1 cellular context compared by ENCODE assay signal in genomic region chr2:121809607-121810006, GRCh38.
TF ChIP-seq lines count a peak whose summit lies in the region.

No MANE protein-coding gene starts in this region.

TF ChIP-seq in HepG2, 621 proteins besides CTCF, POLR2A, EP300 and RAD21 (continues in another document):
- no peak for TF ChIP-seq GMEB1 (CRISPR knock-in tag; IDR thresholded peaks at IDR 0.05; ENCODE audit: borderline replicate concordance)
- peak; percentile 95 for TF ChIP-seq TFAP4 (IDR thresholded peaks at IDR 0.05; ENCODE audit: borderline replicate concordance, low read depth)
- TF ChIP-seq ARNTL (CRISPR knock-in tag; IDR thresholded peaks at IDR 0.05), result 0 out of 2 replicates have a peak, but pooled peaks have one; percentile 38
- no peak for TF ChIP-seq ZNF614 (CRISPR knock-in tag; IDR thresholded peaks at IDR 0.05; ENCODE audit: borderline replicate concordance)
- TF ChIP-seq TGIF2 (CRISPR knock-in tag; IDR thresholded peaks at IDR 0.05), result 0 out of 2 replicates have a peak, but pooled peaks have one; percentile 41
- TF ChIP-seq REST (IDR thresholded peaks at IDR 0.05; ENCODE audit: borderline replicate concordance in 1 of 2, low read depth in 1 of 2, low read length in 2 of 2), result 0 out of 4 replicates have a peak, but pooled peaks of 1 of the 2 experiments have one; percentile 62
- 0 out of 2 replicates have a peak, but pooled peaks have one; percentile 32 for TF ChIP-seq ZBTB34 (CRISPR knock-in tag; IDR thresholded peaks at IDR 0.05)
- TF ChIP-seq FOSL2 (CRISPR knock-in tag; IDR thresholded peaks at IDR 0.05), result peak; percentile 45
- TF ChIP-seq STAT5B (CRISPR knock-in tag; IDR thresholded peaks at IDR 0.05), result no peak
- TF ChIP-seq ZNF589 (CRISPR knock-in tag; conservative IDR thresholded peaks at IDR 0.05), result no peak
- peak; percentile 62; the same call in 1 of the 3 replicates for TF ChIP-seq MXI1 (IDR thresholded peaks at IDR 0.05; ENCODE audit: borderline replicate concordance, low read depth, low read length)
- TF ChIP-seq TARDBP (CRISPR knock-in tag; IDR thresholded peaks at IDR 0.05), result no peak
- no peak for TF ChIP-seq FOXJ3 (CRISPR knock-in tag; IDR thresholded peaks at IDR 0.05; ENCODE audit: borderline replicate concordance)
- TF ChIP-seq RXRA (CRISPR knock-in tag; IDR thresholded peaks at IDR 0.05), result peak; percentile 51; the same call in 1 of the 2 replicates
- TF ChIP-seq ZGPAT (CRISPR knock-in tag; IDR thresholded peaks at IDR 0.05), result 0 out of 2 replicates have a peak, but pooled peaks have one; percentile 33
- TF ChIP-seq ZNF891 (CRISPR knock-in tag; IDR thresholded peaks at IDR 0.05), result no peak
- no peak for TF ChIP-seq MED8 (CRISPR knock-in tag; IDR thresholded peaks at IDR 0.05; ENCODE audit: insufficient replicate concordance)
- TF ChIP-seq ZNF446 (CRISPR knock-in tag; IDR thresholded peaks at IDR 0.05), result no peak
- TF ChIP-seq ARNT (IDR thresholded peaks at IDR 0.05), result no peak
- TF ChIP-seq HDAC6 (IDR thresholded peaks at IDR 0.05; ENCODE audit: low read depth, low read length), result no peak
- TF ChIP-seq ZNF512 (CRISPR knock-in tag; IDR thresholded peaks at IDR 0.05), result no peak
- TF ChIP-seq HMG20A (CRISPR knock-in tag; IDR thresholded peaks at IDR 0.05; ENCODE audit: borderline replicate concordance), result peak; percentile 74
- no peak for TF ChIP-seq ZBTB33 (CRISPR knock-in tag; IDR thresholded peaks at IDR 0.05)
- no peak for TF ChIP-seq KAT2B (IDR thresholded peaks at IDR 0.05; ENCODE audit: borderline replicate concordance, low read depth, low read length)
- TF ChIP-seq ZNF230 (CRISPR knock-in tag; IDR thresholded peaks at IDR 0.05), result no peak
- no peak for TF ChIP-seq ZZZ3 (CRISPR knock-in tag; IDR thresholded peaks at IDR 0.05; ENCODE audit: borderline replicate concordance)
- TF ChIP-seq ZNF550 (CRISPR knock-in tag; IDR thresholded peaks at IDR 0.05; ENCODE audit: borderline replicate concordance), result no peak
- peak; percentile 26 for TF ChIP-seq YY1 (IDR thresholded peaks at IDR 0.05; ENCODE audit: insufficient read depth, insufficient replicate concordance, low read depth, low read length)
- TF ChIP-seq ZBTB3 (CRISPR knock-in tag; IDR thresholded peaks at IDR 0.05; ENCODE audit: borderline replicate concordance, low read depth), result no peak
- no peak for TF ChIP-seq FUBP1 (CRISPR knock-in tag; IDR thresholded peaks at IDR 0.05; ENCODE audit: borderline replicate concordance)
- TF ChIP-seq GTF2F1 (IDR thresholded peaks at IDR 0.05; ENCODE audit: low read length), result no peak
- no peak for TF ChIP-seq ATF4 (CRISPR knock-in tag; IDR thresholded peaks at IDR 0.05)
- no peak for TF ChIP-seq MLLT10 (CRISPR knock-in tag; IDR thresholded peaks at IDR 0.05)
- no peak for TF ChIP-seq RCOR2 (CRISPR knock-in tag; IDR thresholded peaks at IDR 0.05)
- no peak for TF ChIP-seq DR1 (CRISPR knock-in tag; IDR thresholded peaks at IDR 0.05)
- TF ChIP-seq ZNF337 (CRISPR knock-in tag; IDR thresholded peaks at IDR 0.05; ENCODE audit: borderline replicate concordance, low read depth), result no peak
- TF ChIP-seq RFXANK (CRISPR knock-in tag; IDR thresholded peaks at IDR 0.05), result no peak
- peak; percentile 36; the same call in 1 of the 2 replicates for TF ChIP-seq TFE3 (CRISPR knock-in tag; IDR thresholded peaks at IDR 0.05)
- TF ChIP-seq ARID3A (IDR thresholded peaks at IDR 0.05; ENCODE audit: low read depth, low read length), result 0 out of 2 replicates have a peak, but pooled peaks have one; percentile 10
